ENCODE assay signal across 2 cellular contexts in the genomic region with DNA sequence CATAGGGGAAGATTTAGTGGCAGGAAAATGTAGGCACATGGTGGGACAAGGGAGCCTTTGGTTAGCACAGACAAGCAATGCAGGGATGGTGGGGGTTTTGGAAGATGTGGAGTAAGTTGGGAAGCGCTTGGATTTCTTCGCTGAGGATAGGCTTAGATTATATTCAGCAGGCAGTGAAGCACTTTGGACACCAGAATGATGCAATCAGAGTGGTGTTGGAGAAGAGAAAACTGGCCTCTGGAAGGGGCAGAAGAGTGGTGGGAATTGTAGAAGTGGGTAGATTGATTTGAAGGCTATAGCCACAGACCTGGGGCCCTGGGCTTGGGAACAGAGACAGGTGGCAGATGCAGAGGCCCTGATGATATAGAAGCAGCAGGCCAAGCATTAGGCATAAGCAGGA.
A peak's percentile ranks its signal among the peaks of the same experiment; 100 is the strongest.
TF ChIP-seq lines count a peak whose summit lies in the region.

No MANE protein-coding gene starts in this region.

TF ChIP-seq in WTC11, 78 proteins besides CTCF, POLR2A, EP300 and RAD21:
- TF ChIP-seq GABPB1 (CRISPR knock-in tag; IDR thresholded peaks at IDR 0.05) (peak; percentile 45; the same call in 1 of the 2 replicates), ELF4 (CRISPR knock-in tag; IDR thresholded peaks at IDR 0.05; ENCODE audit: low read depth) (no peak)

TF ChIP-seq in HepG2, 621 proteins besides CTCF, POLR2A, EP300 and RAD21:
- TF ChIP-seq, protein P1, sequence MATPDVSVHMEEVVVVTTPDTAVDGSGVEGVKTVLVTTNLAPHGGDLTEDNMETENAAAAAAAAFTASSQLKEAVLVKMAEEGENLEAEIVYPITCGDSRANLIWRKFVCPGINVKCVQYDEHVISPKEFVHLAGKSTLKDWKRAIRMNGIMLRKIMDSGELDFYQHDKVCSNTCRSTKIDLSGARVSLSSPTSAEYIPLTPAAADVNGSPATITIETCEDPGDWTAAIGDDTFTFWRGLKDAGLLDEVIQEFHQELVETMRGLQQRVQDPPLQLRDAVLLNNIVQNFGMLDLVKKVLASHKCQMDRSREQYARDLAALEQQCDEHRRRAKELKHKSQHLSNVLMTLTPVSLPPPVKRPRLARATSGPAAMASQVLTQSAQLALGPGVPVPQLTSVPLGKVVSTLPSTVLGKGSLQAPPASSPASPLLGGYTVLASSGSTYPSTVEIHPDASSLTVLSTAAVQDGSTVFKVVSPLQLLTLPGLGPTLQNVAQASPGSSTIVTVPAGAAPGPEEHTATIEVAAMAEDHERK (CRISPR knock-in tag; IDR thresholded peaks at IDR 0.05; ENCODE audit: low read depth), result no peak
- TF ChIP-seq, protein P2, sequence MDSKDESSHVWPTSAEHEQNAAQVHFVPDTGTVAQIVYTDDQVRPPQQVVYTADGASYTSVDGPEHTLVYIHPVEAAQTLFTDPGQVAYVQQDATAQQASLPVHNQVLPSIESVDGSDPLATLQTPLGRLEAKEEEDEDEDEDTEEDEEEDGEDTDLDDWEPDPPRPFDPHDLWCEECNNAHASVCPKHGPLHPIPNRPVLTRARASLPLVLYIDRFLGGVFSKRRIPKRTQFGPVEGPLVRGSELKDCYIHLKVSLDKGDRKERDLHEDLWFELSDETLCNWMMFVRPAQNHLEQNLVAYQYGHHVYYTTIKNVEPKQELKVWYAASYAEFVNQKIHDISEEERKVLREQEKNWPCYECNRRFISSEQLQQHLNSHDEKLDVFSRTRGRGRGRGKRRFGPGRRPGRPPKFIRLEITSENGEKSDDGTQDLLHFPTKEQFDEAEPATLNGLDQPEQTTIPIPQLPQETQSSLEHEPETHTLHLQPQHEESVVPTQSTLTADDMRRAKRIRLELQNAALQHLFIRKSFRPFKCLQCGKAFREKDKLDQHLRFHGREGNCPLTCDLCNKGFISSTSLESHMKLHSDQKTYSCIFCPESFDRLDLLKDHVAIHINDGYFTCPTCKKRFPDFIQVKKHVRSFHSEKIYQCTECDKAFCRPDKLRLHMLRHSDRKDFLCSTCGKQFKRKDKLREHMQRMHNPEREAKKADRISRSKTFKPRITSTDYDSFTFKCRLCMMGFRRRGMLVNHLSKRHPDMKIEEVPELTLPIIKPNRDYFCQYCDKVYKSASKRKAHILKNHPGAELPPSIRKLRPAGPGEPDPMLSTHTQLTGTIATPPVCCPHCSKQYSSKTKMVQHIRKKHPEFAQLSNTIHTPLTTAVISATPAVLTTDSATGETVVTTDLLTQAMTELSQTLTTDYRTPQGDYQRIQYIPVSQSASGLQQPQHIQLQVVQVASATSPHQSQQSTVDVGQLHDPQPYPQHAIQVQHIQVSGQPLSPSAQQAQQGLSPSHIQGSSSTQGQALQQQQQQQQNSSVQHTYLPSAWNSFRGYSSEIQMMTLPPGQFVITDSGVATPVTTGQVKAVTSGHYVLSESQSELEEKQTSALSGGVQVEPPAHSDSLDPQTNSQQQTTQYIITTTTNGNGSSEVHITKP (CRISPR knock-in tag; IDR thresholded peaks at IDR 0.05; ENCODE audit: low read depth), result no peak
- TF ChIP-seq, protein P3, sequence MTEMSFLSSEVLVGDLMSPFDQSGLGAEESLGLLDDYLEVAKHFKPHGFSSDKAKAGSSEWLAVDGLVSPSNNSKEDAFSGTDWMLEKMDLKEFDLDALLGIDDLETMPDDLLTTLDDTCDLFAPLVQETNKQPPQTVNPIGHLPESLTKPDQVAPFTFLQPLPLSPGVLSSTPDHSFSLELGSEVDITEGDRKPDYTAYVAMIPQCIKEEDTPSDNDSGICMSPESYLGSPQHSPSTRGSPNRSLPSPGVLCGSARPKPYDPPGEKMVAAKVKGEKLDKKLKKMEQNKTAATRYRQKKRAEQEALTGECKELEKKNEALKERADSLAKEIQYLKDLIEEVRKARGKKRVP (CRISPR knock-in tag; IDR thresholded peaks at IDR 0.05), result peak in 1 of 2 experiments; percentile 44; a peak in 1 of 4 replicates
- TF ChIP-seq SUZ12 (IDR thresholded peaks at IDR 0.05; ENCODE audit: low read depth, low read length) (no peak), HNF4A (CRISPR knock-in tag; IDR thresholded peaks at IDR 0.05) (peak; percentile 53), CEBPB (IDR thresholded peaks at IDR 0.05; ENCODE audit: borderline replicate concordance, low read depth, low read length) (peak; percentile 90), ZNF773 (CRISPR knock-in tag; IDR thresholded peaks at IDR 0.05; ENCODE audit: borderline replicate concordance) (no peak), ZNF629 (CRISPR knock-in tag; conservative IDR thresholded peaks at IDR 0.05) (0 out of 2 replicates have a peak, but pooled peaks have one; percentile 9), ATF7 (IDR thresholded peaks at IDR 0.05) (peak; percentile 52; the same call in 1 of the 2 replicates), ATF7 (CRISPR knock-in tag; IDR thresholded peaks at IDR 0.05) (no peak), CEBPG (CRISPR knock-in tag; IDR thresholded peaks at IDR 0.05) (peak; percentile 62)
- TF ChIP-seq, protein P4, sequence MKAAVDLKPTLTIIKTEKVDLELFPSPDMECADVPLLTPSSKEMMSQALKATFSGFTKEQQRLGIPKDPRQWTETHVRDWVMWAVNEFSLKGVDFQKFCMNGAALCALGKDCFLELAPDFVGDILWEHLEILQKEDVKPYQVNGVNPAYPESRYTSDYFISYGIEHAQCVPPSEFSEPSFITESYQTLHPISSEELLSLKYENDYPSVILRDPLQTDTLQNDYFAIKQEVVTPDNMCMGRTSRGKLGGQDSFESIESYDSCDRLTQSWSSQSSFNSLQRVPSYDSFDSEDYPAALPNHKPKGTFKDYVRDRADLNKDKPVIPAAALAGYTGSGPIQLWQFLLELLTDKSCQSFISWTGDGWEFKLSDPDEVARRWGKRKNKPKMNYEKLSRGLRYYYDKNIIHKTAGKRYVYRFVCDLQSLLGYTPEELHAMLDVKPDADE (CRISPR knock-in tag; IDR thresholded peaks at IDR 0.05), result no peak
- TF ChIP-seq, protein P5, sequence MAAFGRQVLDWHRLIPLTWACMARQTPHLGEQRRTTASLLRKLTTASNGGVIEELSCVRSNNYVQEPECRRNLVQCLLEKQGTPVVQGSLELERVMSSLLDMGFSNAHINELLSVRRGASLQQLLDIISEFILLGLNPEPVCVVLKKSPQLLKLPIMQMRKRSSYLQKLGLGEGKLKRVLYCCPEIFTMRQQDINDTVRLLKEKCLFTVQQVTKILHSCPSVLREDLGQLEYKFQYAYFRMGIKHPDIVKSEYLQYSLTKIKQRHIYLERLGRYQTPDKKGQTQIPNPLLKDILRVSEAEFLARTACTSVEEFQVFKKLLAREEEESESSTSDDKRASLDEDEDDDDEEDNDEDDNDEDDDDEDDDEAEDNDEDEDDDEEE (CRISPR knock-in tag; IDR thresholded peaks at IDR 0.05), result no peak
TF ChIP-seq in HepG2: peak in this region for 6.
